2 cellular contexts compared by ENCODE assay signal in the genomic region with DNA sequence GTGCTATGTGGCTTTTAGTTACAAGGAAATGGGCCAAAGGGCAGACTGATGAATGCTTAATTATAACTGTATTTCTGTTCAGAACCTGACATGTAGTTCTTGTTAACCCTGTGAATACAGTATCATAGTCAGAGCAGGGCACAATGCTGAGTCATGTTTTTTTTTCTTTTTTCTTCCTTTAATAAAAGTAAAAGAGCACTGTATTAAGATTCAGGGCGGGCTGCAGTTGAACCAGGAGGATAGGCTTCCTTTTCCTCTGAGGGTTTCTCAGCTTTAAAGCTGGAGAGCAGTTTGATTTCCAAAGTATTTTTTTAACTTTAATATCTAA.
TF ChIP-seq lines count a peak whose summit lies in the region.

No MANE protein-coding gene starts in this region.

TF ChIP-seq in SK-N-SH, 30 proteins besides CTCF, POLR2A, EP300 and RAD21 (continued from another document):
- TF ChIP-seq, protein P1, sequence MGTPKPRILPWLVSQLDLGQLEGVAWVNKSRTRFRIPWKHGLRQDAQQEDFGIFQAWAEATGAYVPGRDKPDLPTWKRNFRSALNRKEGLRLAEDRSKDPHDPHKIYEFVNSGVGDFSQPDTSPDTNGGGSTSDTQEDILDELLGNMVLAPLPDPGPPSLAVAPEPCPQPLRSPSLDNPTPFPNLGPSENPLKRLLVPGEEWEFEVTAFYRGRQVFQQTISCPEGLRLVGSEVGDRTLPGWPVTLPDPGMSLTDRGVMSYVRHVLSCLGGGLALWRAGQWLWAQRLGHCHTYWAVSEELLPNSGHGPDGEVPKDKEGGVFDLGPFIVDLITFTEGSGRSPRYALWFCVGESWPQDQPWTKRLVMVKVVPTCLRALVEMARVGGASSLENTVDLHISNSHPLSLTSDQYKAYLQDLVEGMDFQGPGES (IDR thresholded peaks at IDR 0.05; ENCODE audit: low read depth, low read length), result no peak
- TF ChIP-seq, protein P2, sequence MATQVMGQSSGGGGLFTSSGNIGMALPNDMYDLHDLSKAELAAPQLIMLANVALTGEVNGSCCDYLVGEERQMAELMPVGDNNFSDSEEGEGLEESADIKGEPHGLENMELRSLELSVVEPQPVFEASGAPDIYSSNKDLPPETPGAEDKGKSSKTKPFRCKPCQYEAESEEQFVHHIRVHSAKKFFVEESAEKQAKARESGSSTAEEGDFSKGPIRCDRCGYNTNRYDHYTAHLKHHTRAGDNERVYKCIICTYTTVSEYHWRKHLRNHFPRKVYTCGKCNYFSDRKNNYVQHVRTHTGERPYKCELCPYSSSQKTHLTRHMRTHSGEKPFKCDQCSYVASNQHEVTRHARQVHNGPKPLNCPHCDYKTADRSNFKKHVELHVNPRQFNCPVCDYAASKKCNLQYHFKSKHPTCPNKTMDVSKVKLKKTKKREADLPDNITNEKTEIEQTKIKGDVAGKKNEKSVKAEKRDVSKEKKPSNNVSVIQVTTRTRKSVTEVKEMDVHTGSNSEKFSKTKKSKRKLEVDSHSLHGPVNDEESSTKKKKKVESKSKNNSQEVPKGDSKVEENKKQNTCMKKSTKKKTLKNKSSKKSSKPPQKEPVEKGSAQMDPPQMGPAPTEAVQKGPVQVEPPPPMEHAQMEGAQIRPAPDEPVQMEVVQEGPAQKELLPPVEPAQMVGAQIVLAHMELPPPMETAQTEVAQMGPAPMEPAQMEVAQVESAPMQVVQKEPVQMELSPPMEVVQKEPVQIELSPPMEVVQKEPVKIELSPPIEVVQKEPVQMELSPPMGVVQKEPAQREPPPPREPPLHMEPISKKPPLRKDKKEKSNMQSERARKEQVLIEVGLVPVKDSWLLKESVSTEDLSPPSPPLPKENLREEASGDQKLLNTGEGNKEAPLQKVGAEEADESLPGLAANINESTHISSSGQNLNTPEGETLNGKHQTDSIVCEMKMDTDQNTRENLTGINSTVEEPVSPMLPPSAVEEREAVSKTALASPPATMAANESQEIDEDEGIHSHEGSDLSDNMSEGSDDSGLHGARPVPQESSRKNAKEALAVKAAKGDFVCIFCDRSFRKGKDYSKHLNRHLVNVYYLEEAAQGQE (IDR thresholded peaks at IDR 0.05; ENCODE audit: low read depth, low read length), result no peak
- TF ChIP-seq JUND (IDR thresholded peaks at IDR 0.05) (no peak), ZBTB33 (IDR thresholded peaks at IDR 0.05; ENCODE audit: borderline replicate concordance, low read depth) (no peak), RCOR1 (IDR thresholded peaks at IDR 0.05; ENCODE audit: low read length) (no peak), RFX5 (IDR thresholded peaks at IDR 0.05; ENCODE audit: low read length) (no peak), SMC3 (IDR thresholded peaks at IDR 0.05; ENCODE audit: low read depth, low read length) (no peak), RXRA (IDR thresholded peaks at IDR 0.05; ENCODE audit: borderline replicate concordance, low read depth) (no peak), GATA2 (CRISPR knock-in tag; IDR thresholded peaks at IDR 0.05) (no peak), YY1 (IDR thresholded peaks at IDR 0.05; ENCODE audit: low read depth) (no peak), GABPA (IDR thresholded peaks at IDR 0.05; ENCODE audit: low read depth) (no peak), EZH2phosphoT487 (IDR thresholded peaks at IDR 0.05; ENCODE audit: borderline replicate concordance, low read depth) (no peak), ELF1 (IDR thresholded peaks at IDR 0.05) (no peak), POLR2AphosphoS5 (IDR thresholded peaks at IDR 0.05; ENCODE audit: low read depth, low read length) (no peak), CHD2 (IDR thresholded peaks at IDR 0.05; ENCODE audit: low read length, partially characterized antibody) (no peak)
- TF ChIP-seq, protein P3, sequence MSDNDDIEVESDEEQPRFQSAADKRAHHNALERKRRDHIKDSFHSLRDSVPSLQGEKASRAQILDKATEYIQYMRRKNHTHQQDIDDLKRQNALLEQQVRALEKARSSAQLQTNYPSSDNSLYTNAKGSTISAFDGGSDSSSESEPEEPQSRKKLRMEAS (IDR thresholded peaks at IDR 0.05; ENCODE audit: low read depth), result no peak
- TF ChIP-seq, protein P4, sequence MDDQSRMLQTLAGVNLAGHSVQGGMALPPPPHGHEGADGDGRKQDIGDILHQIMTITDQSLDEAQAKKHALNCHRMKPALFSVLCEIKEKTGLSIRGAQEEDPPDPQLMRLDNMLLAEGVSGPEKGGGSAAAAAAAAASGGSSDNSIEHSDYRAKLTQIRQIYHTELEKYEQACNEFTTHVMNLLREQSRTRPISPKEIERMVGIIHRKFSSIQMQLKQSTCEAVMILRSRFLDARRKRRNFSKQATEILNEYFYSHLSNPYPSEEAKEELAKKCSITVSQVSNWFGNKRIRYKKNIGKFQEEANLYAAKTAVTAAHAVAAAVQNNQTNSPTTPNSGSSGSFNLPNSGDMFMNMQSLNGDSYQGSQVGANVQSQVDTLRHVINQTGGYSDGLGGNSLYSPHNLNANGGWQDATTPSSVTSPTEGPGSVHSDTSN (IDR thresholded peaks at IDR 0.05), result no peak

TF ChIP-seq in SK-N-SH treated with all-trans-retinoic acid at 6 μM for 48 hours, 23 proteins besides CTCF, POLR2A, EP300 and RAD21 (continued from another document):
- TF ChIP-seq CREB5 (CRISPR knock-in tag; IDR thresholded peaks at IDR 0.05; ENCODE audit: low read depth) (no peak), ARNTL (CRISPR knock-in tag; IDR thresholded peaks at IDR 0.05; ENCODE audit: borderline replicate concordance, low read depth) (no peak), POU6F1 (CRISPR knock-in tag; IDR thresholded peaks at IDR 0.05; ENCODE audit: borderline replicate concordance, low read depth) (no peak), ISL1 (CRISPR knock-in tag; IDR thresholded peaks at IDR 0.05) (no peak), ZNF70 (CRISPR knock-in tag; IDR thresholded peaks at IDR 0.05) (no peak), ZNF8 (CRISPR knock-in tag; IDR thresholded peaks at IDR 0.05) (no peak), ZNF565 (CRISPR knock-in tag; conservative IDR thresholded peaks at IDR 0.05; ENCODE audit: low read depth) (no peak), TSHZ2 (CRISPR knock-in tag; IDR thresholded peaks at IDR 0.05) (no peak), ZFP30 (CRISPR knock-in tag; IDR thresholded peaks at IDR 0.05) (no peak), ZFP3 (CRISPR knock-in tag; IDR thresholded peaks at IDR 0.05) (no peak), TCF4 (CRISPR knock-in tag; IDR thresholded peaks at IDR 0.05; ENCODE audit: borderline replicate concordance) (no peak), PPARA (CRISPR knock-in tag; IDR thresholded peaks at IDR 0.05; ENCODE audit: borderline replicate concordance) (no peak), RARB (CRISPR knock-in tag; IDR thresholded peaks at IDR 0.05) (no peak), SNAI2 (CRISPR knock-in tag; IDR thresholded peaks at IDR 0.05) (no peak), CSDC2 (CRISPR knock-in tag; IDR thresholded peaks at IDR 0.05) (no peak)
- TF ChIP-seq, protein P5, sequence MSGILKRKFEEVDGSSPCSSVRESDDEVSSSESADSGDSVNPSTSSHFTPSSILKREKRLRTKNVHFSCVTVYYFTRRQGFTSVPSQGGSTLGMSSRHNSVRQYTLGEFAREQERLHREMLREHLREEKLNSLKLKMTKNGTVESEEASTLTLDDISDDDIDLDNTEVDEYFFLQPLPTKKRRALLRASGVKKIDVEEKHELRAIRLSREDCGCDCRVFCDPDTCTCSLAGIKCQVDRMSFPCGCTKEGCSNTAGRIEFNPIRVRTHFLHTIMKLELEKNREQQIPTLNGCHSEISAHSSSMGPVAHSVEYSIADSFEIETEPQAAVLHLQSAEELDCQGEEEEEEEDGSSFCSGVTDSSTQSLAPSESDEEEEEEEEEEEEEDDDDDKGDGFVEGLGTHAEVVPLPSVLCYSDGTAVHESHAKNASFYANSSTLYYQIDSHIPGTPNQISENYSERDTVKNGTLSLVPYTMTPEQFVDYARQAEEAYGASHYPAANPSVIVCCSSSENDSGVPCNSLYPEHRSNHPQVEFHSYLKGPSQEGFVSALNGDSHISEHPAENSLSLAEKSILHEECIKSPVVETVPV (CRISPR knock-in tag; IDR thresholded peaks at IDR 0.05), result no peak
